In the genomic region with DNA sequence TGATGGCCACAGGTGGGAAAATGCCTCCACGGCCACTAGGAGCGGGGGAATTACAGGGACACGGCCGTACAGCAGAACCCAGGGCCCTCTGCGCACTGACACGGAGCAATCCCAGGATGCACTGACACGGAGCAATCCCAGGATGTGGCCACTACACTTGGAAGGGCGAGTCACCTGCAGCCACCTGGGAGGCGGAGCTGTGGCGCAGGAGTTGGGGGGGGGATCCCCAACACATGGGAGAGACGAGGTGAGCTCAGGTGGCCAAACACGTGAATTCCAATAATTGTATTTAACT, we compare ENCODE assay signal across 19 cellular contexts. TPM values are rescaled to one million over a fixed set of nuclear protein-coding genes. Genes with fewer than 3 reads are reported as not detected.
DNase-seq lines count a peak whose midpoint lies in the region; ATAC-seq and TF ChIP-seq lines count a peak whose summit lies in the region.
"Had no signal": no experiment of that assay in that cellular context is flagged by ENCODE, and none has a peak within 500 bp of the region (broad histone marks: within the 10 kb centered on the region; RNA-seq: fewer than 3 reads in every experiment).

No MANE protein-coding gene starts in this region.

- H3K9me3 ChIP-seq in BLaER1 (no peaks in the 10 kb centered on the region), MM.1S (replicated peaks; ENCODE audit: insufficient read depth, low read length) (no peaks in the 10 kb centered on the region), spleen (no peaks in the 10 kb centered on the region)

- 88 to 96% (median 91%) methylated on average over 11 to 12 of the region's 12 CpGs for WGBS in spleen, 5 donors

- H3K4me2 ChIP-seq in BLaER1 (peak overlapping the region; percentile 77), MM.1S (ENCODE audit: low read depth, low read length) (peak overlapping the region; percentile 34; the same call in 1 of the 2 replicates)

- H3K27ac ChIP-seq in BLaER1 (no peak overlapping the region), MM.1S (ENCODE audit: low read length) (peak overlapping the region; percentile 90; the same call in 1 of the 2 replicates), spleen (no peak overlapping the region)

- H4K20me1 ChIP-seq in BLaER1 (peaks cover 99% of the 10 kb centered on the region), MM.1S (ENCODE audit: insufficient read depth, low read length) (peaks cover 4% of the 10 kb centered on the region; the same call in 1 of the 2 replicates)

- H3K79me2 ChIP-seq in MM.1S (ENCODE audit: low read length), result peaks cover 100% of the 10 kb centered on the region

- ATAC-seq in HG03097 (IDR thresholded peaks at IDR 0.05; ENCODE audit: low FRiP score, unreplicated experiment), result no peak
- ATAC-seq: HCT116 had no signal

- TF ChIP-seq CTCF in MM.1S (IDR thresholded peaks at IDR 0.05; ENCODE audit: low read length) (no peak), spleen (IDR thresholded peaks at IDR 0.05 in 8 of 11, conservative IDR thresholded peaks at IDR 0.05 in 3 of 11) (no peak), mesothelial cell of epicardium (IDR thresholded peaks at IDR 0.05; ENCODE audit: unreplicated experiment) (no peak)

- H3K9ac ChIP-seq in BLaER1, result no peak overlapping the region
- no peak overlapping the region for H3K9ac ChIP-seq in MM.1S (ENCODE audit: low read length)

- H3K4me3 ChIP-seq in BLaER1 (no peak overlapping the region), MM.1S (ENCODE audit: low read length) (no peak overlapping the region), spleen (no peak overlapping the region)

- peaks cover 14% of the 10 kb centered on the region for H3K36me3 Mint-ChIP-seq in mesothelial cell of epicardium

- H3K9me2 ChIP-seq in MM.1S (replicated peaks; ENCODE audit: insufficient read depth, low read length), result no peaks in the 10 kb centered on the region

- no peak overlapping the region for H3K27ac Mint-ChIP-seq in mesothelial cell of epicardium
- H3K27ac Mint-ChIP-seq: HFFc6 had no signal

- no peak overlapping the region for H3K4me3 Mint-ChIP-seq in mesothelial cell of epicardium
- H3K4me3 Mint-ChIP-seq: CD14-positive monocyte; CD4-positive, alpha-beta memory T cell; HFFc6; IgD-negative memory B cell had no signal

- H2AFZ ChIP-seq in MM.1S (ENCODE audit: low read length), result no peak overlapping the region

- H3K36me3 ChIP-seq in BLaER1 (peaks cover 99% of the 10 kb centered on the region), MM.1S (replicated peaks; ENCODE audit: insufficient read depth, low read length) (peaks cover 67% of the 10 kb centered on the region), spleen (peaks cover 10 to 100% (median 85%) of the 10 kb centered on the region in 6 donors)

- DNase-seq in MM.1S, result no peak
- peak; percentile 23 for DNase-seq in kidney tubule cell (ENCODE audit: low spot score)
- DNase-seq in spleen, result peak; percentile 59
- no peak for DNase-seq in mesothelial cell of epicardium (ENCODE audit: low spot score in 2 of 2, unreplicated experiment in 2 of 2)
- DNase-seq in mucosa of gallbladder (ENCODE audit: low spot score), result no peak
- DNase-seq: ACHN; CD4-positive, alpha-beta memory T cell; DMS153; DMS79 treated with DMSO at 0.1 percent for 48 hours; GF-D8; GOT3; H7; HFFc6 had no signal

- H3K27me3 ChIP-seq in BLaER1 (no peaks in the 10 kb centered on the region), MM.1S (replicated peaks; ENCODE audit: insufficient read depth, low read length) (no peaks in the 10 kb centered on the region), spleen (replicated peaks in 1 of 7) (no peaks in the 10 kb centered on the region)

- H3F3A ChIP-seq in MM.1S (ENCODE audit: insufficient read depth, low read length), result peaks cover 73% of the 10 kb centered on the region

- H3K27me3 Mint-ChIP-seq in mesothelial cell of epicardium (ENCODE audit: low read depth), result no peaks in the 10 kb centered on the region
- H3K27me3 Mint-ChIP-seq: CD4-positive, alpha-beta memory T cell; IgD-negative memory B cell had no signal

- H3K4me1 ChIP-seq in BLaER1 (peaks cover 62% of the 10 kb centered on the region), MM.1S (ENCODE audit: low read length) (peaks cover 62% of the 10 kb centered on the region), spleen (peaks cover 2 to 45% (median 13%) of the 10 kb centered on the region in 6 donors)

- H3K9me3 Mint-ChIP-seq in mesothelial cell of epicardium, result no peaks in the 10 kb centered on the region
- H3K9me3 Mint-ChIP-seq: CD14-positive monocyte; CD4-positive, alpha-beta memory T cell; HFFc6; IgD-negative memory B cell had no signal

- peaks cover under 1% of the 10 kb centered on the region for H3K4me1 Mint-ChIP-seq in mesothelial cell of epicardium

- intact Hi-C loops in spleen (cut with DNase I; ENCODE audit: low total_unique reads), result no loop called here

- TF ChIP-seq POLR2A in spleen (IDR thresholded peaks at IDR 0.05), result no peak

RNA-seq across cellular contexts. Expression of a gene that starts 6.8 kb away (rescaled TPM):
- total RNA-seq in spleen (100 to 1,000 TPM in 3 of 7 donors, 10 to 100 TPM in 4; 87.2 to 118 (median 99.9) TPM), mesothelial cell of epicardium (79.3 to 83.9 TPM (median 83.7 TPM) in 3 replicates), mucosa of gallbladder (83.2 TPM)
- 10 to 100 TPM; 39.7 to 55.6 (median 45.1) TPM for polyA plus RNA-seq in spleen

RNA-seq across cellular contexts. Expression of a gene that starts 43.3 kb away (rescaled TPM):
- total RNA-seq in spleen (1 to 10 TPM in 2 of 7 donors, under 1 TPM in 3, not detected in 2; 0.16 to 5.3 (median 0.43) TPM), mesothelial cell of epicardium (0.16 to 0.33 TPM (median 0.20 TPM) in 3 replicates), mucosa of gallbladder (not detected)
- under 1 TPM; 0.09 to 0.53 (median 0.19) TPM for polyA plus RNA-seq in spleen
- total RNA-seq: CD4-positive, alpha-beta memory T cell had no signal
- polyA plus RNA-seq: BJ, CD14-positive monocyte, IgD-negative memory B cell had no signal

Comparison
In these comparisons a context has a peak if more than half of its experiments do, and no peak if none do; other contexts are left out.
1. DNase-seq: peak in kidney tubule cell (single experiment) and spleen (single experiment); none in MM.1S (single experiment), mesothelial cell of epicardium (0 of 2) and mucosa of gallbladder (single experiment).